In the genomic region with DNA sequence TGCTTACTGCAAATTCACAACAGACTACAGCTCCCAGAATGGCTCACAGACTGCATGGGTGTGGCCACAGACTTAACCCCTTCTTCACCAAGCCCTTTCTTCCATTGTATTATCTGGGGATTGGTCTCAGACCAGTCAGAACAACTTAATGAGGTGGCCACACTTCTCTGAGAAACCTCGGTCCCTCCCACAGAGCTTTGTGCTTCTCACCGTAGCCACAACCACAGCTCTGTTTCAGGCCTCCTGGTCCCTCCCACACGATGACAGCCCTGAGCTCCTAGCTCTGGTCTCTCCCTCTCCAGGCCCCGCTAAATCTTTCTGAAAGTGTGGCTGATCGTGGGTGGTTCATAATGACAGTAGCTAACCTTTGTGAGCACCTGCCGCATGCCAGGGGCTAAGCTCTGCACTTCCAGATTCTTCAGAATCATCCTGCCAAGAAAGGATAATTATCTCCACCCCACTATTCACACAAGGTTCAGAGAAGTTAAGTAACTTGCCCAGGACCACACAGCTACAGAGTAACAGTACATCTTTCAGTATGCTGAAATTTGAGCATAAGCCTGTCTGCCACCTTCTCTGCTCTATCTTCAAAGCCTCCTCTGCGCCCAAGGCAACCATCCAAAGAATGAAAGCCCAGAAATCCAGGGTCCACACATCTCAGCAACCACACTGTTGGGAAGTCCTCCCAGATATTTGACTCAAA, we compare ENCODE assay signal across 8 cellular contexts. TPM values are rescaled to one million over a fixed set of nuclear protein-coding genes. Genes with fewer than 3 reads are reported as not detected.
DNase-seq lines count a peak whose midpoint lies in the region; ATAC-seq and TF ChIP-seq lines count a peak whose summit lies in the region.

No MANE protein-coding gene starts in this region.

- TF ChIP-seq EP300 in tibial nerve (IDR thresholded peaks at IDR 0.05) = no peak

- H3K4me3 ChIP-seq in GM06990 (replicated peaks; ENCODE audit: low read depth, low read length) = no peak overlapping the region; the same call in 1 of the 2 replicates
- H3K4me3 ChIP-seq in tibial nerve = no peak overlapping the region
- H3K4me3 ChIP-seq in WERI-Rb-1 (ENCODE audit: low read depth, low read length) = no peak overlapping the region

- ATAC-seq in GM19438 (IDR thresholded peaks at IDR 0.05; ENCODE audit: low read depth, unreplicated experiment) (peak; percentile 75), HG03354 (IDR thresholded peaks at IDR 0.05; ENCODE audit: poor library complexity, severe bottlenecking, unreplicated experiment) (peak; percentile 79)

- peak; percentile 71 for DNase-seq in GM06990 (ENCODE audit: extremely low read depth, insufficient read length)
- no peak for DNase-seq in tibial nerve (ENCODE audit: low spot score in 2 of 2)
- DNase-seq in HPDE6-E6E7 (ENCODE audit: extremely low spot score) = no peak
- no peak for DNase-seq in WERI-Rb-1
- no peak for DNase-seq in GDM1 (lab: John Stamatoyannopoulos, UW)

- H3K27ac ChIP-seq in angular gyrus (ENCODE audit: low read depth, low read length) (peak overlapping the region; percentile 14), tibial nerve (no peak overlapping the region), WERI-Rb-1 (no peak overlapping the region)

- H3K36me3 ChIP-seq in GM06990 (ENCODE audit: control insufficient read depth, insufficient read depth, low read length) = no peaks in the 10 kb centered on the region
- H3K36me3 ChIP-seq in tibial nerve = no peaks in the 10 kb centered on the region
- peaks cover 7% of the 10 kb centered on the region for H3K36me3 ChIP-seq in WERI-Rb-1

- no peaks in the 10 kb centered on the region; the same call in 1 of the 2 replicates for H3K27me3 ChIP-seq in GM06990 (replicated peaks; ENCODE audit: control insufficient read depth, insufficient read depth, low read length)
- H3K27me3 ChIP-seq in tibial nerve = peaks cover 0 to 91% of the 10 kb centered on the region in 2 donors
- no peaks in the 10 kb centered on the region for H3K27me3 ChIP-seq in WERI-Rb-1 (ENCODE audit: insufficient read depth, low read depth, severe bottlenecking)

- TF ChIP-seq POLR2A in tibial nerve (IDR thresholded peaks at IDR 0.05) = no peak

- 40 to 44% methylated on average over 7 of the region's 7 CpGs for WGBS in tibial nerve, 2 donors

- no peak for TF ChIP-seq CTCF in GM06990 (IDR thresholded peaks at IDR 0.05; ENCODE audit: insufficient read depth, low read length, poor library complexity, severe bottlenecking)
- no peak for TF ChIP-seq CTCF in tibial nerve (IDR thresholded peaks at IDR 0.05)
- no peak for TF ChIP-seq CTCF in WERI-Rb-1 (IDR thresholded peaks at IDR 0.05; ENCODE audit: low read depth, low read length)

- H3K9me3 ChIP-seq in tibial nerve (peaks cover 0 to 12% (median 0%) of the 10 kb centered on the region in 4 donors), WERI-Rb-1 (ENCODE audit: severe bottlenecking) (peaks cover 6% of the 10 kb centered on the region)

- no peaks in the 10 kb centered on the region for H3K4me1 ChIP-seq in tibial nerve

RNA-seq across cellular contexts. Expression of gene PDE2A, which starts 5.4 kb away (rescaled TPM):
- 10 to 100 TPM; 30.3 to 75.7 (median 43.1) TPM for total RNA-seq in tibial nerve
